In genomic region chr11:120389693-120390584, GRCh38 we compare ENCODE assay signal across 23 cellular contexts. TPM values are rescaled to one million over a fixed set of nuclear protein-coding genes. Genes with fewer than 3 reads are reported as not detected.
DNase-seq lines count a peak whose midpoint lies in the region; ATAC-seq and TF ChIP-seq lines count a peak whose summit lies in the region.
"Had no signal": no experiment of that assay in that cellular context is flagged by ENCODE, and none has a peak within 500 bp of the region (broad histone marks: within the 10 kb centered on the region; RNA-seq: fewer than 3 reads in every experiment).

No MANE protein-coding gene starts in this region.

- H3K9me2 ChIP-seq in HCT116 (ENCODE audit: insufficient read depth) (no peaks in the 10 kb centered on the region), PC-3 (replicated peaks; ENCODE audit: low read length) (no peaks in the 10 kb centered on the region)

- intact Hi-C loops in HCT116 (cut with micrococcal nuclease) = no loop called here
- intact Hi-C loops in PC-3 (cut with micrococcal nuclease) = loop anchor here (5.0 kb wide), 1 partner anchor 42 kb away; no protein-coding TSS in a partner anchor

- CTCF ChIA-PET in HCT116 (lab: Charles Lee) (interaction anchor here (1.6 kb wide), 1 partner anchor 10 kb away, joined by 6 read pairs; no protein-coding TSS in a partner anchor), PC-3 (lab: Charles Lee) (interaction anchor here (0.6 kb wide), 1 partner anchor 14 kb away, joined by 8 read pairs; no protein-coding TSS in a partner anchor)

- H3K9me3 ChIP-seq in HCT116 (ENCODE audit: control insufficient read depth in 1 of 2, insufficient read depth in 1 of 2, low read depth in 1 of 2, low read length in 2 of 2) = no peaks in the 10 kb centered on the region
- H3K9me3 ChIP-seq in PC-3 (ENCODE audit: low read length) = no peaks in the 10 kb centered on the region
- H3K9me3 ChIP-seq: adrenal gland, left lung, transverse colon had no signal

- no peaks in the 10 kb centered on the region for H3K27me3 Mint-ChIP-seq in endothelial cell (ENCODE audit: unreplicated experiment)
- H3K27me3 Mint-ChIP-seq in nephron (ENCODE audit: low read depth) = no peaks in the 10 kb centered on the region

- no peak for DNase-seq in HCT116 (ENCODE audit: low read depth, low spot score)
- peak; percentile 76 for DNase-seq in PC-3
- no peak for DNase-seq in endothelial cell (ENCODE audit: low spot score)
- no peak for DNase-seq in ureter (ENCODE audit: low spot score)
- no peak for DNase-seq in T1000 (lab: John Stamatoyannopoulos, UW)
- DNase-seq in stimulated activated CD4-positive, alpha-beta T cell treated with anti-CD3 and anti-CD28 coated beads, Interleukin-4, amount 100 ng/mL, for 4 hours = no peak
- DNase-seq in stimulated activated CD4-positive, alpha-beta T cell treated with anti-CD3 and anti-CD28 coated beads, Interleukin-15, amount 100 ng/mL, for 24 hours = no peak
- DNase-seq: activated CD4-positive, CD25-positive, alpha-beta regulatory T cell; activated naive CD4-positive, alpha-beta T cell treated with anti-CD3 and anti-CD28 coated beads for 36 hours; adrenal gland; brain microvascular endothelial cell; DMS153; effector CD8-positive, alpha-beta T cell; foreskin melanocyte; H7; left lung; MV-4-11; naive thymus-derived CD8-positive, alpha-beta T cell; SHP77 treated with DMSO at 0.1 percent for 48 hours; stimulated activated CD4-positive, alpha-beta T cell treated with anti-CD3 and anti-CD28 coated beads, Interleukin-2, amount 100 ng/mL, for 24 hours; transverse colon had no signal

- BruUV-seq in HCT116 (replicated peaks; lab: Mats Ljungman, UMichigan) (no TSS peak), PC-3 (replicated peaks; lab: Mats Ljungman, UMichigan) (no TSS peak)

- H3K79me2 ChIP-seq in HCT116 (ENCODE audit: insufficient read depth, low read length) (peaks cover 93% of the 10 kb centered on the region), PC-3 (ENCODE audit: low read length) (peaks cover 94% of the 10 kb centered on the region)

- no peak overlapping the region for H3K4me3 Mint-ChIP-seq in endothelial cell (ENCODE audit: unreplicated experiment)
- no peak overlapping the region for H3K4me3 Mint-ChIP-seq in nephron
- H3K4me3 Mint-ChIP-seq: activated naive CD4-positive, alpha-beta T cell treated with anti-CD3 and anti-CD28 coated beads for 36 hours; naive thymus-derived CD8-positive, alpha-beta T cell had no signal

- no peak for TF ChIP-seq POLR2A in HCT116 (IDR thresholded peaks at IDR 0.05; ENCODE audit: borderline replicate concordance, extremely low read depth, insufficient read depth, insufficient read length)

- H3K27ac ChIP-seq in HCT116 (ENCODE audit: low read depth, low read length) (no peak overlapping the region), PC-3 (ENCODE audit: low read length) (no peak overlapping the region)
- H3K27ac ChIP-seq: adrenal gland, brain microvascular endothelial cell, transverse colon had no signal

- H3K9me3 Mint-ChIP-seq in endothelial cell (ENCODE audit: unreplicated experiment) = no peaks in the 10 kb centered on the region
- peaks cover 19% of the 10 kb centered on the region for H3K9me3 Mint-ChIP-seq in nephron

- no peak overlapping the region for H3K9ac ChIP-seq in HCT116 (ENCODE audit: low read length)
- no peak overlapping the region for H3K9ac ChIP-seq in PC-3 (ENCODE audit: low read length)

- no peak for TF ChIP-seq RAD21 in HCT116 (IDR thresholded peaks at IDR 0.05; ENCODE audit: low read depth)

- H4K20me1 ChIP-seq in HCT116 (ENCODE audit: insufficient read depth) (peaks cover 5% of the 10 kb centered on the region; the same call in 1 of the 2 replicates), PC-3 (ENCODE audit: low read length) (no peaks in the 10 kb centered on the region)

- H3K4me1 Mint-ChIP-seq in endothelial cell (ENCODE audit: unreplicated experiment) (peaks cover 32% of the 10 kb centered on the region), nephron (peaks cover 25% of the 10 kb centered on the region)
- H3K4me1 Mint-ChIP-seq: naive thymus-derived CD8-positive, alpha-beta T cell had no signal

- POLR2A ChIA-PET in HCT116 (lab: Charles Lee) (no interaction called here), PC-3 (lab: Charles Lee; ENCODE audit: unreplicated experiment) (no interaction called here)

- peak overlapping the region; percentile 31 for H3K27ac Mint-ChIP-seq in endothelial cell (ENCODE audit: unreplicated experiment)
- peak overlapping the region; percentile 20 to 92 (median 60) for H3K27ac Mint-ChIP-seq in nephron
- H3K27ac Mint-ChIP-seq: activated naive CD4-positive, alpha-beta T cell treated with anti-CD3 and anti-CD28 coated beads for 36 hours; naive thymus-derived CD8-positive, alpha-beta T cell had no signal

- H2AFZ ChIP-seq in HCT116 (ENCODE audit: low read depth, low read length, poor library complexity, severe bottlenecking) (no peak overlapping the region), PC-3 (ENCODE audit: low read length) (no peak overlapping the region)

- no peaks in the 10 kb centered on the region for H3F3A ChIP-seq in PC-3 (ENCODE audit: low read length, unreplicated experiment)

- no peak for TF ChIP-seq CTCF in HCT116 (IDR thresholded peaks at IDR 0.05 in 2 of 3, conservative IDR thresholded peaks at IDR 0.05 in 1 of 3; ENCODE audit: borderline replicate concordance in 1 of 3, insufficient read depth in 1 of 3, low read depth in 2 of 3, low read length in 2 of 3)
- TF ChIP-seq CTCF in PC-3 (conservative IDR thresholded peaks at IDR 0.05; ENCODE audit: low read depth, low read length) = no peak
- TF ChIP-seq CTCF in endothelial cell (IDR thresholded peaks at IDR 0.05; ENCODE audit: unreplicated experiment) = no peak
- TF ChIP-seq CTCF in nephron (IDR thresholded peaks at IDR 0.05; ENCODE audit: unreplicated experiment in 3 of 3) = no peak

- H3K4me2 ChIP-seq in HCT116 (ENCODE audit: low read length) = peak overlapping the region; percentile 12; the same call in 1 of the 2 replicates
- peak overlapping the region; percentile 8 for H3K4me2 ChIP-seq in PC-3 (ENCODE audit: low read length)

- no peak for ATAC-seq in HCT116
- ATAC-seq in PC-3 = no peak
- ATAC-seq: left lung; naive thymus-derived CD8-positive, alpha-beta T cell had no signal

- H3K36me3 Mint-ChIP-seq in endothelial cell (ENCODE audit: low read depth, unreplicated experiment) (no peaks in the 10 kb centered on the region), nephron (ENCODE audit: low read depth) (peaks cover 21% of the 10 kb centered on the region)

- H3K36me3 ChIP-seq in HCT116 (ENCODE audit: control insufficient read depth in 1 of 2, insufficient read depth in 2 of 2, low read length in 2 of 2) = no peaks in the 10 kb centered on the region
- no peaks in the 10 kb centered on the region for H3K36me3 ChIP-seq in PC-3 (ENCODE audit: low read depth, low read length)
- H3K36me3 ChIP-seq: adrenal gland, brain microvascular endothelial cell, left lung, transverse colon had no signal

- peaks cover 0 to 9% of the 10 kb centered on the region in 2 experiments; a peak in 3 of 4 replicates for H3K4me1 ChIP-seq in HCT116 (ENCODE audit: control insufficient read depth in 1 of 2, insufficient read depth in 2 of 2, low read length in 2 of 2)
- peaks cover 43% of the 10 kb centered on the region for H3K4me1 ChIP-seq in PC-3 (ENCODE audit: insufficient read depth, low read length)

- RAD21 ChIA-PET in HCT116 (lab: Charles Lee; ENCODE audit: low non-redundant PET in 1 of 2, low total read pairs in 2 of 2, uncharacterized antibody in 2 of 2, unreplicated experiment in 2 of 2) = no interaction called here

- H3K4me3 ChIP-seq in HCT116 (replicated peaks in 1 of 2; ENCODE audit: low read depth in 1 of 2, low read length in 2 of 2) = no peak overlapping the region
- no peak overlapping the region for H3K4me3 ChIP-seq in PC-3 (ENCODE audit: low read length)
- H3K4me3 ChIP-seq: adrenal gland, left lung, skin epidermis, transverse colon had no signal

- no peaks in the 10 kb centered on the region for H3K27me3 ChIP-seq in HCT116 (ENCODE audit: insufficient read depth, low read length)
- no peaks in the 10 kb centered on the region for H3K27me3 ChIP-seq in PC-3 (ENCODE audit: low read length)
- H3K27me3 ChIP-seq: adrenal gland, brain microvascular endothelial cell, left lung, transverse colon had no signal

TF ChIP-seq in HCT116, 20 proteins besides CTCF, POLR2A, EP300 and RAD21 (continues in another document):
- TF ChIP-seq JUND (IDR thresholded peaks at IDR 0.05) = no peak
- TF ChIP-seq EGR1 (IDR thresholded peaks at IDR 0.05; ENCODE audit: low read depth) = no peak
- TF ChIP-seq ATF3 (IDR thresholded peaks at IDR 0.05) = no peak
- TF ChIP-seq ZNF274 (IDR thresholded peaks at IDR 0.05; ENCODE audit: low read depth, low read length) = no peak
- no peak for TF ChIP-seq FOSL1 (IDR thresholded peaks at IDR 0.05; ENCODE audit: low read depth)
- TF ChIP-seq, protein P1, sequence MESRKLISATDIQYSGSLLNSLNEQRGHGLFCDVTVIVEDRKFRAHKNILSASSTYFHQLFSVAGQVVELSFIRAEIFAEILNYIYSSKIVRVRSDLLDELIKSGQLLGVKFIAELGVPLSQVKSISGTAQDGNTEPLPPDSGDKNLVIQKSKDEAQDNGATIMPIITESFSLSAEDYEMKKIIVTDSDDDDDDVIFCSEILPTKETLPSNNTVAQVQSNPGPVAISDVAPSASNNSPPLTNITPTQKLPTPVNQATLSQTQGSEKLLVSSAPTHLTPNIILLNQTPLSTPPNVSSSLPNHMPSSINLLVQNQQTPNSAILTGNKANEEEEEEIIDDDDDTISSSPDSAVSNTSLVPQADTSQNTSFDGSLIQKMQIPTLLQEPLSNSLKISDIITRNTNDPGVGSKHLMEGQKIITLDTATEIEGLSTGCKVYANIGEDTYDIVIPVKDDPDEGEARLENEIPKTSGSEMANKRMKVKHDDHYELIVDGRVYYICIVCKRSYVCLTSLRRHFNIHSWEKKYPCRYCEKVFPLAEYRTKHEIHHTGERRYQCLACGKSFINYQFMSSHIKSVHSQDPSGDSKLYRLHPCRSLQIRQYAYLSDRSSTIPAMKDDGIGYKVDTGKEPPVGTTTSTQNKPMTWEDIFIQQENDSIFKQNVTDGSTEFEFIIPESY (IDR thresholded peaks at IDR 0.05; ENCODE audit: extremely low read depth, insufficient replicate concordance, low read length) = no peak

RNA-seq across cellular contexts. Expression of gene ARHGEF12, which starts 53.7 kb away (rescaled TPM):
- total RNA-seq in HCT116 (2021; ENCODE audit: unreplicated experiment) = 81.4 TPM
- polyA plus RNA-seq in HCT116 (2012) = 27.4 and 29.4 TPM in 2 replicates
- 41.0 and 54.4 TPM in 2 replicates for total RNA-seq in PC-3 (2014; rRNA removed)
- 128 TPM for total RNA-seq in endothelial cell (ENCODE audit: unreplicated experiment)
- 163 TPM for total RNA-seq in ureter
